Comparison of ENCODE assay signal across 18 cellular contexts in the genomic region with DNA sequence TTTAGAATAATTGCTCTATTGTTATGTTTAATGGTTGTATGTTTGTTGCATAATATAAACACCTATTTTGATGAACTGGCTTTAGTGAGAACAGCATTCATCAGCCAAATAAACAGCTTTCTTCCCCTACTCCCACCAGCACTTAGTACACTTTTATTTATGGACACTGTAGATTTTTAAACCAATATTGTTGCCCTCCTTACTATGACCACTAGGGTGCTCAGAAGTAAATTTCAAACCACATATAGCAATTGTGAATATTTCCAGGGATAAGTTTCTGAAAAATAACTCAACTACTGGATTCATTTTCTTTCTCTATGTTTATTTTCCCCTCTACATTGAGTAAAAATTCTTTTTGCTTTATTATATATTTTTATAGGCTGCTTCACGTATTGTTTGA.
DNase-seq lines count a peak whose midpoint lies in the region; ATAC-seq, FAIRE-seq and TF ChIP-seq lines count a peak whose summit lies in the region.
"Had no signal": no experiment of that assay in that cellular context is flagged by ENCODE, and none has a peak within 500 bp of the region (broad histone marks: within the 10 kb centered on the region; RNA-seq: fewer than 3 reads in every experiment).

No MANE protein-coding gene starts in this region.

- H3K27ac ChIP-seq in breast epithelium (no peak overlapping the region), PC-3 (ENCODE audit: low read length) (no peak overlapping the region), endothelial cell of umbilical vein (ENCODE audit: insufficient read depth, low read depth, low read length) (no peak overlapping the region), smooth muscle cell (ENCODE audit: low read depth) (no peak overlapping the region)
- H3K27ac ChIP-seq: A549, pancreas had no signal

- no peak overlapping the region for H3K4me2 ChIP-seq in PC-3 (ENCODE audit: low read length)
- no peak overlapping the region for H3K4me2 ChIP-seq in endothelial cell of umbilical vein (ENCODE audit: insufficient read depth, low read length)
- H3K4me2 ChIP-seq in smooth muscle cell = no peak overlapping the region
- H3K4me2 ChIP-seq: A549 had no signal

- no peaks in the 10 kb centered on the region for H3K27me3 Mint-ChIP-seq in MCF 10A (ENCODE audit: insufficient read depth, unreplicated experiment)

- H3K4me3 ChIP-seq in breast epithelium (no peak overlapping the region), PC-3 (ENCODE audit: low read length) (no peak overlapping the region), endothelial cell of umbilical vein (replicated peaks in 1 of 3; ENCODE audit: insufficient read depth in 1 of 3, low read depth in 1 of 3, low read length in 3 of 3) (no peak overlapping the region), smooth muscle cell (no peak overlapping the region)
- H3K4me3 ChIP-seq: A549, pancreas had no signal

- H3K4me3 Mint-ChIP-seq in MCF 10A (ENCODE audit: unreplicated experiment) = no peak overlapping the region
- H3K4me3 Mint-ChIP-seq: dendritic cell treated with granulocyte-macrophage colony-stimulating factor and Interleukin-4, amounts not matched to agents 40 ng/mL and 50 ng/mL, for 4 days; immature natural killer cell had no signal

- no peaks in the 10 kb centered on the region for H3K36me3 ChIP-seq in breast epithelium
- H3K36me3 ChIP-seq in PC-3 (ENCODE audit: low read depth, low read length) = no peaks in the 10 kb centered on the region
- H3K36me3 ChIP-seq in endothelial cell of umbilical vein (ENCODE audit: control insufficient read depth in 2 of 2, extremely low read depth in 1 of 2, insufficient read depth in 2 of 2, low read length in 2 of 2) = no peaks in the 10 kb centered on the region
- no peaks in the 10 kb centered on the region for H3K36me3 ChIP-seq in smooth muscle cell (ENCODE audit: low read depth)
- H3K36me3 ChIP-seq: pancreas had no signal

- no peaks in the 10 kb centered on the region for H3K9me3 Mint-ChIP-seq in MCF 10A (ENCODE audit: unreplicated experiment)
- H3K9me3 Mint-ChIP-seq: dendritic cell treated with granulocyte-macrophage colony-stimulating factor and Interleukin-4, amounts not matched to agents 40 ng/mL and 50 ng/mL, for 4 days had no signal

- no peak for FAIRE-seq in endothelial cell of umbilical vein (lab: Jason Lieb, UNC)
- FAIRE-seq: A549, pancreas had no signal

- POLR2A ChIA-PET in MCF 10A (lab: Yijun Ruan, JAX) = no interaction called here
- POLR2A ChIA-PET in PC-3 (lab: Charles Lee; ENCODE audit: unreplicated experiment) = no interaction called here
- POLR2A ChIA-PET in endothelial cell of umbilical vein (lab: Charles Lee) = no interaction called here

- H3K9me1 ChIP-seq in endothelial cell of umbilical vein (replicated peaks; ENCODE audit: control insufficient read depth, extremely low read depth, insufficient read depth, low read length) = no peaks in the 10 kb centered on the region

- H4K20me1 ChIP-seq in PC-3 (ENCODE audit: low read length) = no peaks in the 10 kb centered on the region
- H4K20me1 ChIP-seq in endothelial cell of umbilical vein (replicated peaks; ENCODE audit: control insufficient read depth, extremely low read depth, insufficient read depth, low read length) = no peaks in the 10 kb centered on the region
- no peaks in the 10 kb centered on the region for H4K20me1 ChIP-seq in smooth muscle cell (ENCODE audit: low read depth)

- H3K9me3 ChIP-seq in breast epithelium (no peaks in the 10 kb centered on the region), PC-3 (ENCODE audit: low read length) (no peaks in the 10 kb centered on the region), endothelial cell of umbilical vein (replicated peaks; ENCODE audit: control insufficient read depth, insufficient read depth, low read length) (no peaks in the 10 kb centered on the region), smooth muscle cell (replicated peaks; ENCODE audit: low read depth) (no peaks in the 10 kb centered on the region)
- H3K9me3 ChIP-seq: A549, pancreas had no signal

- no peak overlapping the region for H3K27ac Mint-ChIP-seq in MCF 10A (ENCODE audit: low read depth, unreplicated experiment)
- H3K27ac Mint-ChIP-seq: dendritic cell treated with granulocyte-macrophage colony-stimulating factor and Interleukin-4, amounts not matched to agents 40 ng/mL and 50 ng/mL, for 4 days; immature natural killer cell had no signal

- no peaks in the 10 kb centered on the region for H3K9me2 ChIP-seq in PC-3 (replicated peaks; ENCODE audit: low read length)

- WGBS in smooth muscle cell (ENCODE audit: low lambda C conversion rate) = 38% methylated on average over 1 of the region's 1 CpG

- TF ChIP-seq CTCF in MCF 10A (IDR thresholded peaks at IDR 0.05; ENCODE audit: unreplicated experiment) (peak; percentile 34), breast epithelium (IDR thresholded peaks at IDR 0.05) (no peak), PC-3 (conservative IDR thresholded peaks at IDR 0.05; ENCODE audit: low read depth, low read length) (peak; percentile 64), endothelial cell of umbilical vein (IDR thresholded peaks at IDR 0.05; ENCODE audit: extremely low read depth in 1 of 2, insufficient read depth in 1 of 2, low read depth in 1 of 2, low read length in 2 of 2) (peak; percentile 1 to 3), smooth muscle cell (IDR thresholded peaks at IDR 0.05; ENCODE audit: borderline replicate concordance, insufficient read depth, poor library complexity, severe bottlenecking) (peak; percentile 11)

- H2AFZ ChIP-seq in PC-3 (ENCODE audit: low read length) (no peak overlapping the region), endothelial cell of umbilical vein (ENCODE audit: low read depth, low read length) (no peak overlapping the region), smooth muscle cell (ENCODE audit: low read depth) (no peak overlapping the region)

- H3K27me3 ChIP-seq in breast epithelium = no peaks in the 10 kb centered on the region
- H3K27me3 ChIP-seq in PC-3 (ENCODE audit: low read length) = no peaks in the 10 kb centered on the region
- no peaks in the 10 kb centered on the region for H3K27me3 ChIP-seq in endothelial cell of umbilical vein (ENCODE audit: control insufficient read depth in 2 of 2, insufficient read depth in 2 of 2, low read length in 2 of 2)
- no peaks in the 10 kb centered on the region for H3K27me3 ChIP-seq in smooth muscle cell (ENCODE audit: low read depth)
- H3K27me3 ChIP-seq: pancreas had no signal

- no peaks in the 10 kb centered on the region for H3F3A ChIP-seq in PC-3 (ENCODE audit: low read length, unreplicated experiment)
- H3F3A ChIP-seq in smooth muscle cell (ENCODE audit: low read depth) = no peaks in the 10 kb centered on the region

- H3K79me2 ChIP-seq in PC-3 (ENCODE audit: low read length) (no peaks in the 10 kb centered on the region), endothelial cell of umbilical vein (ENCODE audit: control insufficient read depth, insufficient read depth, low read length) (peaks cover 6% of the 10 kb centered on the region), smooth muscle cell (ENCODE audit: low read depth) (no peaks in the 10 kb centered on the region)

- dilution Hi-C loops in endothelial cell of umbilical vein (cut with MboI; ENCODE audit: extremely low pct_ligation_motif_present, low sequenced_read_pairs) = no loop called here

- TF ChIP-seq POLR2A in breast epithelium (IDR thresholded peaks at IDR 0.05) (no peak), endothelial cell of umbilical vein (IDR thresholded peaks at IDR 0.05; ENCODE audit: low read depth, low read length) (no peak)

- CTCF ChIA-PET in MCF 10A (lab: Yijun Ruan, JAX) (interaction anchor here (0.6 to 1.6 kb wide), 3 partner anchors 12 to 146 kb away, joined by 3 to 4 read pairs (median 4); no protein-coding TSS in a partner anchor), PC-3 (lab: Charles Lee) (no interaction called here), endothelial cell of umbilical vein (lab: Charles Lee) (interaction anchor here (1.2 to 5.1 kb wide), 3 partner anchors 9 to 151 kb away, joined by 3 to 52 read pairs (median 5); no protein-coding TSS in a partner anchor)

- ATAC-seq in PC-3 (peak; percentile 38; the same call in 1 of the 2 replicates), HG02642 (IDR thresholded peaks at IDR 0.05; ENCODE audit: poor library complexity, unreplicated experiment) (no peak), HG03280 (IDR thresholded peaks at IDR 0.05; ENCODE audit: unreplicated experiment) (no peak)
- ATAC-seq: A549, pancreas had no signal

- BruUV-seq in MCF 10A (replicated peaks; lab: Mats Ljungman, UMichigan) (no TSS peak), PC-3 (replicated peaks; lab: Mats Ljungman, UMichigan) (no TSS peak), endothelial cell of umbilical vein (replicated peaks; lab: Mats Ljungman, UMichigan) (no TSS peak)

- peaks cover 22% of the 10 kb centered on the region for H3K4me1 Mint-ChIP-seq in MCF 10A (ENCODE audit: insufficient read depth, unreplicated experiment)
- H3K4me1 Mint-ChIP-seq: immature natural killer cell had no signal

- H3K36me3 Mint-ChIP-seq in MCF 10A (ENCODE audit: insufficient read depth, unreplicated experiment) = no peaks in the 10 kb centered on the region
- H3K36me3 Mint-ChIP-seq: immature natural killer cell had no signal

- DNase-seq in MCF 10A (ENCODE audit: unreplicated experiment) (no peak), breast epithelium (ENCODE audit: low spot score in 2 of 2) (no peak), PC-3 (peak; percentile 30), endothelial cell of umbilical vein (ENCODE audit: low read depth, low spot score) (no peak), smooth muscle cell (lab: John Stamatoyannopoulos, UW; ENCODE audit: unreplicated experiment) (no peak), inferior parietal cortex (ENCODE audit: extremely low spot score) (no peak)
- DNase-seq: activated CD4-positive, alpha-beta T cell treated with anti-CD3 and anti-CD28 coated beads, Interleukin-2, amount 50 U/mL, for 1 hour; amniotic stem cell; immature natural killer cell; NCI-H1417 treated with DMSO at 0.1 percent for 48 hours; NCI-H446 treated with DMSO at 0.1 percent for 48 hours; pancreas; RPMI8226; T1000 had no signal

- H3K4me1 ChIP-seq in breast epithelium (no peaks in the 10 kb centered on the region), PC-3 (ENCODE audit: insufficient read depth, low read length) (no peaks in the 10 kb centered on the region), endothelial cell of umbilical vein (ENCODE audit: control insufficient read depth, extremely low read depth, insufficient read depth, low read length) (peaks cover 20% of the 10 kb centered on the region), smooth muscle cell (ENCODE audit: low read depth) (no peaks in the 10 kb centered on the region)
- H3K4me1 ChIP-seq: A549, pancreas had no signal

- intact Hi-C loops in MCF 10A (cut with micrococcal nuclease) (loop anchor here (10.0 kb wide), 2 partner anchors 107 to 147 kb away; no protein-coding TSS in a partner anchor), breast epithelium (cut with DNase I; ENCODE audit: low total_unique reads) (no loop called here), PC-3 (cut with micrococcal nuclease) (loop anchor here (5.0 kb wide), 3 partner anchors 80 to 150 kb away; a partner anchor contains a TSS), endothelial cell of umbilical vein (cut with micrococcal nuclease) (loop anchor here (5.0 to 10.0 kb wide), 2 partner anchors 140 to 223 kb away; no protein-coding TSS in a partner anchor)

- H3K9ac ChIP-seq in PC-3 (ENCODE audit: low read length) (no peak overlapping the region), endothelial cell of umbilical vein (replicated peaks; ENCODE audit: extremely low read depth, insufficient read depth, low read length) (no peak overlapping the region), smooth muscle cell (ENCODE audit: low read depth) (no peak overlapping the region)

Comparison
In these comparisons a context has a peak if more than half of its experiments do, and no peak if none do; other contexts are left out.
1. CTCF ChIP-seq: peak in MCF 10A (single experiment), PC-3 (single experiment), endothelial cell of umbilical vein (2 of 2) and smooth muscle cell (single experiment); none in breast epithelium (0 of 3).